19 cellular contexts compared by ENCODE assay signal in the genomic region with DNA sequence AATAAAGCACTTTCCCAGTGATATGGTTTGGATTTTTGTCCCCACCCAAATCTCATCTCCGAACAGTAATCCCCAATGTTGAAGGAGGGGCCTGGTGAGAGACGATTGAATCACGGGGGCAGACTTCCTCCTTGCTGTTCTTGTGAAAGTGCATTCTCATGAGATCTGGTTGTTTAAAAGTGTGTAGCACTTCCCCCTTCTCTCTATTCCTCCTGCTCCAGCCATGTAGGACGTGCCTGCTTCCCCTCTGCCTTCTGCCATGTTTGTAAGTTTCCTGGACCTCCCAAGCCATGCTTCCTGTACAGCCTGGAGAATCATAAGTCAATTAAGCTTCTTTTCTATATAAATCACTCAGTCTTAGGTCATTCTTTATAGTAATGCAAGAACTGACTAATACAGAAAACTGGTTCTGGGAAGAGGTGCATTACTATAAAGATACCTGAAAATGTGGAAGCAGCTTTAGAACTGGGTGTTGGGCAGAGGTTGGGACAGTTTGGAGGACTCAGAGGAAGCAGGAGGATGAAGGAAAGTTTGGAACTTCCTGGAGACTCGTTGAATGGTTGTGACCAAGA.
"Had no signal": no experiment of that assay in that cellular context is flagged by ENCODE, and none has a peak within 500 bp of the region (broad histone marks: within the 10 kb centered on the region; RNA-seq: fewer than 3 reads in every experiment).

No MANE protein-coding gene starts in this region.

- H3K4me3 ChIP-seq: ascending aorta, coronary artery, gastroesophageal sphincter, heart left ventricle, left ventricle myocardium inferior, thyroid gland had no signal

- H3K4me1 Mint-ChIP-seq: immature natural killer cell, neural crest cell had no signal

- H3K27me3 Mint-ChIP-seq: activated CD4-positive, alpha-beta memory T cell treated with anti-CD3 and anti-CD28 coated beads, Interleukin-2, amount 10 ng/mL, durations not matched to agents 7 days and 5 days; activated CD8-positive, alpha-beta memory T cell treated with anti-CD3 and anti-CD28 coated beads, Interleukin-2, amount 10 ng/mL, durations not matched to agents 7 days and 5 days; T-cell had no signal

- H3K27me3 ChIP-seq: ascending aorta, gastroesophageal sphincter, heart left ventricle, thyroid gland had no signal

- ATAC-seq: activated CD8-positive, alpha-beta memory T cell treated with anti-CD3 and anti-CD28 coated beads, Interleukin-2, amount 10 ng/mL, durations not matched to agents 7 days and 5 days; esophagus mucosa; gastroesophageal sphincter; heart left ventricle; T-cell had no signal

- H3K27ac ChIP-seq: ascending aorta, coronary artery, gastroesophageal sphincter, heart left ventricle, left ventricle myocardium inferior, thyroid gland had no signal

- H3K27ac Mint-ChIP-seq: activated CD4-positive, alpha-beta memory T cell treated with anti-CD3 and anti-CD28 coated beads, Interleukin-2, amount 10 ng/mL, durations not matched to agents 7 days and 5 days; activated CD8-positive, alpha-beta memory T cell treated with anti-CD3 and anti-CD28 coated beads, Interleukin-2, amount 10 ng/mL, durations not matched to agents 7 days and 5 days; immature natural killer cell; T-cell had no signal

- DNase-seq: activated CD4-positive, alpha-beta memory T cell treated with anti-CD3 and anti-CD28 coated beads, Interleukin-2, amount 10 ng/mL, durations not matched to agents 7 days and 5 days; activated CD4-positive, alpha-beta T cell treated with anti-CD3 and anti-CD28 coated beads for 4 hours; activated CD8-positive, alpha-beta memory T cell treated with anti-CD3 and anti-CD28 coated beads, Interleukin-2, amount 10 ng/mL, durations not matched to agents 7 days and 5 days; activated effector memory CD4-positive, alpha-beta T cell treated with anti-CD3 and anti-CD28 coated beads, Interleukin-2, amount 50 U/mL, for 16 hours; activated naive CD4-positive, alpha-beta T cell treated with anti-CD3 and anti-CD28 coated beads, Interleukin-2, amount 50 U/mL, for 16 hours; heart left ventricle; immature natural killer cell; kidney glomerular epithelial cell; left ventricle myocardium inferior; retina; stimulated activated naive CD4-positive, alpha-beta T cell; T-cell; T-helper 9 cell; thyroid gland had no signal

- H3K4me3 Mint-ChIP-seq: activated CD4-positive, alpha-beta memory T cell treated with anti-CD3 and anti-CD28 coated beads, Interleukin-2, amount 10 ng/mL, durations not matched to agents 7 days and 5 days; activated CD8-positive, alpha-beta memory T cell treated with anti-CD3 and anti-CD28 coated beads, Interleukin-2, amount 10 ng/mL, durations not matched to agents 7 days and 5 days; immature natural killer cell; neural crest cell; T-cell had no signal
